In the genomic region with DNA sequence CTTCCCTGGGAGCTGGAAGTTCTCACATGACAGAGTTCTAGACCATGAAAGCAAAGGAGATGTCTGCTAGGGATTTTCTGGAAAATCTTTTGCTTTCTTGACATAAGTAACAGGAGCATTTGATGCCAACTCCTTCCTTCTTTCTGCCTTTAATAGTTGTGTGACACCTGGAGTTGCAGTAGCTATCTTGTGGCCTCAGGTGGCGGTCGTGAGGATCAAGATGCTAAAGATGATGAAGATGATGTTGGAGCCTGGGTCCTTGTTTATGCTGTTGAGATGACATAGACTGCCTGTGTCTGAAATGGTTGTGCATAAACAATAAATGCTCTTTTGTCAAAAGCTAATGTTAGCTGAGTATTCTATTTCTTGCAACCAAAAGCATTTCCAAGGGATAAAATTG, we compare ENCODE assay signal across 17 cellular contexts. TPM values are rescaled to one million over a fixed set of nuclear protein-coding genes. Genes with fewer than 3 reads are reported as not detected.
"Had no signal": no experiment of that assay in that cellular context is flagged by ENCODE, and none has a peak within 500 bp of the region (broad histone marks: within the 10 kb centered on the region; RNA-seq: fewer than 3 reads in every experiment).

No MANE protein-coding gene starts in this region.

- DNase-seq: activated CD4-positive, CD25-positive, alpha-beta regulatory T cell treated with anti-CD3 and anti-CD28 coated beads, Interleukin-2, amount 50 U/mL, for 72 hours; activated naive CD4-positive, alpha-beta T cell; activated naive CD8-positive, alpha-beta T cell treated with anti-CD3 and anti-CD28 coated beads, Interleukin-2, amount 10 ng/mL, durations not matched to agents 7 days and 5 days; aorta; cerebellar nuclear complex; effector CD8-positive, alpha-beta T cell; foreskin keratinocyte; glutamatergic neuron; hypothalamus; kidney glomerular epithelial cell; left ventricle myocardium superior; mesenchymal stem cell; naive thymus-derived CD8-positive, alpha-beta T cell; retina had no signal

- H2AFZ ChIP-seq: parathyroid adenoma had no signal

- H3K4me3 Mint-ChIP-seq: activated naive CD8-positive, alpha-beta T cell treated with anti-CD3 and anti-CD28 coated beads, Interleukin-2, amount 10 ng/mL, durations not matched to agents 7 days and 5 days; naive thymus-derived CD8-positive, alpha-beta T cell; stimulated activated memory B cell treated with anti-CD40 and anti-IgM and Interleukin-4, amounts not matched to agents 10 μg/mL and 1 μg/mL and 100 μg/mL, for 72 hours had no signal

- H3K36me3 Mint-ChIP-seq: activated naive CD8-positive, alpha-beta T cell treated with anti-CD3 and anti-CD28 coated beads, Interleukin-2, amount 10 ng/mL, durations not matched to agents 7 days and 5 days; naive thymus-derived CD8-positive, alpha-beta T cell; stimulated activated memory B cell treated with anti-CD40 and anti-IgM and Interleukin-4, amounts not matched to agents 10 μg/mL and 1 μg/mL and 100 μg/mL, for 72 hours had no signal

- H3K9me3 Mint-ChIP-seq: activated naive CD8-positive, alpha-beta T cell treated with anti-CD3 and anti-CD28 coated beads, Interleukin-2, amount 10 ng/mL, durations not matched to agents 7 days and 5 days; naive thymus-derived CD8-positive, alpha-beta T cell; stimulated activated memory B cell treated with anti-CD40 and anti-IgM and Interleukin-4, amounts not matched to agents 10 μg/mL and 1 μg/mL and 100 μg/mL, for 72 hours had no signal

- H3K4me1 ChIP-seq: parathyroid adenoma had no signal

- H3K27ac ChIP-seq: foreskin keratinocyte, neutrophil, parathyroid adenoma had no signal

- H3K4me1 Mint-ChIP-seq: activated naive CD8-positive, alpha-beta T cell treated with anti-CD3 and anti-CD28 coated beads, Interleukin-2, amount 10 ng/mL, durations not matched to agents 7 days and 5 days had no signal

- H3K9me3 ChIP-seq: neutrophil had no signal

- H3K36me3 ChIP-seq: neutrophil had no signal

- H3K27ac Mint-ChIP-seq: activated naive CD8-positive, alpha-beta T cell treated with anti-CD3 and anti-CD28 coated beads, Interleukin-2, amount 10 ng/mL, durations not matched to agents 7 days and 5 days; naive thymus-derived CD8-positive, alpha-beta T cell; stimulated activated memory B cell treated with anti-CD40 and anti-IgM and Interleukin-4, amounts not matched to agents 10 μg/mL and 1 μg/mL and 100 μg/mL, for 72 hours had no signal

- H3K79me2 ChIP-seq: parathyroid adenoma had no signal

- H3K9ac ChIP-seq: parathyroid adenoma had no signal

RNA-seq across cellular contexts. Expression of a gene that starts 32.7 kb away (rescaled TPM):
- total RNA-seq: activated naive CD8-positive, alpha-beta T cell treated with anti-CD3 and anti-CD28 coated beads, Interleukin-2, amount 10 ng/mL, durations not matched to agents 7 days and 5 days; naive thymus-derived CD8-positive, alpha-beta T cell had no signal
